Comparison of ENCODE assay signal across 26 cellular contexts in the genomic region with DNA sequence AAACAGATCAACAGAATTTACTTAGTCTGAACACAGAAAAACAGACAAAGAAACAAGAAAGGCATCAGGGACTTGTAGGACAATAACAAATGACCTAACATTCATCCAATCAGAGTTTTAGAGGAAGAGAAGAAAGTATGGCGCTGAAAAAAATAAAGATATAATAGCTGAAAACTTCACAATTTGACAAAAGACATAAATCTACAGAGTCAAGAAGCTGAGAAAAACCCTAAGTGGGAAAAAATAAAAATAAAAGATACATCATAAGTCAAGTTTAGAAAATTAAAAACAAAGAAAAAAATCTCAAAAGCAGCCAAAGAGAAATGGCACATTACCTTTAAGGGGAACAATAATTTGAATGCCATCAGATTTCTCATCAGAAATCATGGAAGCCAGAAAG.
"Had no signal": no experiment of that assay in that cellular context is flagged by ENCODE, and none has a peak within 500 bp of the region (broad histone marks: within the 10 kb centered on the region; RNA-seq: fewer than 3 reads in every experiment).

No MANE protein-coding gene starts in this region.

- H3K36me3 ChIP-seq: colonic mucosa, esophagus muscularis mucosa, esophagus squamous epithelium, gastrocnemius medialis, gastroesophageal sphincter, heart left ventricle had no signal

- H3K9me3 ChIP-seq: colonic mucosa, esophagus muscularis mucosa, esophagus squamous epithelium, gastrocnemius medialis, gastroesophageal sphincter, heart left ventricle had no signal

- H3K27ac Mint-ChIP-seq: dendritic cell treated with granulocyte-macrophage colony-stimulating factor and Interleukin-4, amounts not matched to agents 40 ng/mL and 50 ng/mL, for 4 days; effector memory CD8-positive, alpha-beta T cell; endodermal cell had no signal

- H3K4me3 ChIP-seq: colonic mucosa, coronary artery, dorsolateral prefrontal cortex, esophagus muscularis mucosa, esophagus squamous epithelium, gastrocnemius medialis, gastroesophageal sphincter, heart left ventricle, heart right ventricle, hepatocyte had no signal

- DNase-seq: colonic mucosa; cortex of kidney; dermis blood vessel endothelial cell; dorsolateral prefrontal cortex; effector CD4-positive, alpha-beta T cell; effector CD8-positive, alpha-beta T cell; effector memory CD4-positive, alpha-beta T cell; effector memory CD8-positive, alpha-beta T cell; endodermal cell; erythroblast; esophagus squamous epithelium; foreskin fibroblast; foreskin keratinocyte; foreskin melanocyte; gastrocnemius medialis; glutamatergic neuron; head of caudate nucleus; heart left ventricle; heart right ventricle had no signal

- H3K27ac ChIP-seq: colonic mucosa, coronary artery, dorsolateral prefrontal cortex, epithelial cell of prostate, esophagus muscularis mucosa, esophagus squamous epithelium, foreskin keratinocyte, gastrocnemius medialis, gastroesophageal sphincter, heart left ventricle, heart right ventricle, hepatocyte had no signal

- H3K27me3 Mint-ChIP-seq: dendritic cell treated with granulocyte-macrophage colony-stimulating factor and Interleukin-4, amounts not matched to agents 40 ng/mL and 50 ng/mL, for 4 days; effector memory CD8-positive, alpha-beta T cell had no signal

- H3K9me3 Mint-ChIP-seq: dendritic cell treated with granulocyte-macrophage colony-stimulating factor and Interleukin-4, amounts not matched to agents 40 ng/mL and 50 ng/mL, for 4 days; effector memory CD8-positive, alpha-beta T cell; endodermal cell had no signal

- H3K4me1 Mint-ChIP-seq: endodermal cell had no signal

- H3K4me3 Mint-ChIP-seq: dendritic cell treated with granulocyte-macrophage colony-stimulating factor and Interleukin-4, amounts not matched to agents 40 ng/mL and 50 ng/mL, for 4 days; effector memory CD8-positive, alpha-beta T cell; endodermal cell had no signal

- H3K4me1 ChIP-seq: colonic mucosa, esophagus muscularis mucosa, esophagus squamous epithelium, foreskin keratinocyte, gastrocnemius medialis, gastroesophageal sphincter had no signal

- ATAC-seq: effector memory CD8-positive, alpha-beta T cell; esophagus mucosa; foreskin keratinocyte; gastrocnemius medialis; gastroesophageal sphincter; heart left ventricle; heart right ventricle had no signal
